Comparison of ENCODE assay signal across 17 cellular contexts in the genomic region with DNA sequence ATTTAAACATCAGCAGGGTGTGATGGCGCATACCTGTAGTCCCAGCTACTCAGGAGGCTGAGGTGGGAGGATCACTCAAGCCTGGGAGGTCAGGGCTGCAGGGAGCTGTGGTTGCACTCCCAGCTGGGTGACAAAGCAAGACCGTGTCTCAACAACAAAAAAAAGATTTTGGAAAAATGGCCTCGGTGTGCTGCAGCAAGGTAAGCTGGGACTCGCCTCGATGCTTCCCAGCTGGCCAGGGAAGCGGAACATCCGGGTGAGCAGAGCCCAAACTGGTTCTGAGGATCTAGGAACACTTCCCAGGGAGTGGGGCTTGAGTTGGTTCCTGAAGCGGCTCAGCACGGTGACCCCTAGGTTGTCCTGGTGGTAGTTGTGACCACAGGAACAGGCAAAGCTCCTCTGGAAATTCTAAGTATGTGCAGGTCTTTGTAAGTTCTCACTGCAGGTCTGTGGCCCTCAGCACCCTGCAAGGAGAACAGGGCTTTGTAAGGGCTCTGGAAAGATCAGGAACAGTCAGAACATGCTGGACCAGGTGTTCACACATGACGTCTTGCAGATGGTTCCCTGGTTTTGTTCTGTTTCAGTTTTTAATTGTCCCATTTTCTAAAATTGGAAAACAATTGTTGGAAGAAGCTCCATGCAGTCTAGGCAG. TPM values are rescaled to one million over a fixed set of nuclear protein-coding genes. Genes with fewer than 3 reads are reported as not detected.
A peak's percentile ranks its signal among the peaks of the same experiment; 100 is the strongest.
DNase-seq lines count a peak whose midpoint lies in the region; ATAC-seq and TF ChIP-seq lines count a peak whose summit lies in the region.
"Had no signal": no experiment of that assay in that cellular context is flagged by ENCODE, and none has a peak within 500 bp of the region (broad histone marks: within the 10 kb centered on the region; RNA-seq: fewer than 3 reads in every experiment).

No MANE protein-coding gene starts in this region.

- no peak overlapping the region for H3K27ac ChIP-seq in CD4-positive, alpha-beta memory T cell (ENCODE audit: low read depth, low read length)
- H3K27ac ChIP-seq in neutrophil: peak overlapping the region; percentile 31
- H3K27ac ChIP-seq: gastroesophageal sphincter, SJSA1, thyroid gland had no signal

- DNase-seq in CD4-positive, alpha-beta memory T cell: peak in 1 of 5 donors; percentile 6
- DNase-seq in GM10248 (ENCODE audit: extremely low spot score) (peak; percentile 6), SHP77 (lab: John Stamatoyannopoulos, UW) (no peak), COLO668 (lab: John Stamatoyannopoulos, UW; ENCODE audit: unreplicated experiment) (no peak)
- DNase-seq in central memory CD8-positive, alpha-beta T cell (ENCODE audit: low spot score in 2 of 2): no peak
- DNase-seq: activated CD8-positive, alpha-beta T cell treated with anti-CD3 and anti-CD28 coated beads, Interleukin-2, amount 10 ng/mL, durations not matched to agents 7 days and 5 days; erythroblast; H9; NCI-H1417 treated with DMSO at 0.1 percent for 48 hours; NCI-H748 treated with DMSO at 0.1 percent for 48 hours; thyroid gland had no signal

- H3K9me3 Mint-ChIP-seq in CD4-positive, alpha-beta memory T cell: no peaks in the 10 kb centered on the region
- no peaks in the 10 kb centered on the region for H3K9me3 Mint-ChIP-seq in central memory CD8-positive, alpha-beta T cell
- H3K9me3 Mint-ChIP-seq: activated T-helper 1 cell treated with anti-CD3 and anti-CD28 coated beads, Interleukin-12 subunit alpha, Interleukin-12 subunit beta, Interleukin-2, Interleukin-4 antibody, amounts not matched to agents 30 ng/mL and 10 ng/mL and 1 ng/mL, durations not matched to agents 14 hours and 24 hours and 36 hours; H9 had no signal

- CTCF ChIA-PET in CD4-positive, alpha-beta memory T cell (lab: Charles Lee; ENCODE audit: partially characterized antibody): interaction anchor here (1.2 kb wide), 2 partner anchors 122 to 145 kb away, joined by 3 to 4 read pairs; no protein-coding TSS in a partner anchor
- CTCF ChIA-PET in GM10248 (lab: Yijun Ruan, JAX): interaction anchor here (0.7 to 1.5 kb wide), 5 partner anchors 9 to 93 kb away, joined by 3 to 4 read pairs (median 3); partner anchors contain the start of gene PPIA

- peak overlapping the region; percentile 64 to 82 (median 74) for H3K27ac Mint-ChIP-seq in CD4-positive, alpha-beta memory T cell
- H3K27ac Mint-ChIP-seq in central memory CD8-positive, alpha-beta T cell (ENCODE audit: low read depth): peak overlapping the region; percentile 63
- H3K27ac Mint-ChIP-seq: activated CD8-positive, alpha-beta T cell treated with anti-CD3 and anti-CD28 coated beads, Interleukin-2, amount 10 ng/mL, durations not matched to agents 7 days and 5 days; activated T-helper 1 cell treated with anti-CD3 and anti-CD28 coated beads, Interleukin-12 subunit alpha, Interleukin-12 subunit beta, Interleukin-2, Interleukin-4 antibody, amounts not matched to agents 30 ng/mL and 10 ng/mL and 1 ng/mL, durations not matched to agents 14 hours and 24 hours and 36 hours had no signal

- H3K4me1 ChIP-seq in CD4-positive, alpha-beta memory T cell (ENCODE audit: insufficient read depth, low read length): peaks cover 13% of the 10 kb centered on the region
- peaks cover 0 to 7% of the 10 kb centered on the region in 2 experiments for H3K4me1 ChIP-seq in neutrophil (ENCODE audit: control insufficient read depth in 1 of 2, insufficient read depth in 1 of 2, low read depth in 1 of 2, low read length in 1 of 2)
- H3K4me1 ChIP-seq: gastroesophageal sphincter, SJSA1 had no signal

- H3K4me3 Mint-ChIP-seq in CD4-positive, alpha-beta memory T cell: peak overlapping the region in 1 of 8 donors; percentile 15
- no peak overlapping the region for H3K4me3 Mint-ChIP-seq in central memory CD8-positive, alpha-beta T cell
- H3K4me3 Mint-ChIP-seq: activated CD8-positive, alpha-beta T cell treated with anti-CD3 and anti-CD28 coated beads, Interleukin-2, amount 10 ng/mL, durations not matched to agents 7 days and 5 days; activated T-helper 1 cell treated with anti-CD3 and anti-CD28 coated beads, Interleukin-12 subunit alpha, Interleukin-12 subunit beta, Interleukin-2, Interleukin-4 antibody, amounts not matched to agents 30 ng/mL and 10 ng/mL and 1 ng/mL, durations not matched to agents 14 hours and 24 hours and 36 hours; H9 had no signal

- TF ChIP-seq CTCF in GM10248 (IDR thresholded peaks at IDR 0.05; ENCODE audit: control extremely low read depth, extremely low read depth, low read depth, missing control alignments) (no peak), neutrophil (IDR thresholded peaks at IDR 0.05) (no peak)

- no peaks in the 10 kb centered on the region for H3K27me3 Mint-ChIP-seq in CD4-positive, alpha-beta memory T cell
- no peaks in the 10 kb centered on the region for H3K27me3 Mint-ChIP-seq in central memory CD8-positive, alpha-beta T cell

- no peak for ATAC-seq in central memory CD8-positive, alpha-beta T cell (replicated peaks; ENCODE audit: extremely low read depth, poor library complexity, severe bottlenecking)
- ATAC-seq in GM19324 (IDR thresholded peaks at IDR 0.05; ENCODE audit: low FRiP score, unreplicated experiment): no peak
- ATAC-seq: activated CD4-positive, CD25-positive, alpha-beta regulatory T cell treated with anti-CD3 and anti-CD28 coated beads, Interleukin-2, amount 50 U/mL, for 24 hours; activated CD8-positive, alpha-beta T cell treated with anti-CD3 and anti-CD28 coated beads, Interleukin-2, amount 10 ng/mL, durations not matched to agents 7 days and 5 days; gastroesophageal sphincter had no signal

- POLR2A ChIA-PET in CD4-positive, alpha-beta memory T cell (lab: Charles Lee; ENCODE audit: partially characterized antibody): interaction anchor here (0.6 kb wide), 1 partner anchor 136 kb away, joined by 3 read pairs; no protein-coding TSS in a partner anchor
- POLR2A ChIA-PET in GM10248 (lab: Yijun Ruan, JAX): no interaction called here

- H3K27me3 ChIP-seq in CD4-positive, alpha-beta memory T cell (ENCODE audit: insufficient read depth, low read length): no peaks in the 10 kb centered on the region
- no peaks in the 10 kb centered on the region for H3K27me3 ChIP-seq in neutrophil
- H3K27me3 ChIP-seq: gastroesophageal sphincter, SJSA1, thyroid gland had no signal

- H3K36me3 ChIP-seq in CD4-positive, alpha-beta memory T cell (ENCODE audit: insufficient read depth, low read length): peaks cover 26% of the 10 kb centered on the region
- H3K36me3 ChIP-seq in neutrophil: peaks cover 58% of the 10 kb centered on the region

- H3K9me3 ChIP-seq in CD4-positive, alpha-beta memory T cell (ENCODE audit: control insufficient read depth in 1 of 2, low read length in 2 of 2): no peaks in the 10 kb centered on the region
- H3K9me3 ChIP-seq in neutrophil: no peaks in the 10 kb centered on the region
- H3K9me3 ChIP-seq: gastroesophageal sphincter, SJSA1, thyroid gland had no signal

- peaks cover 10 to 29% (median 17%) of the 10 kb centered on the region in 4 donors for H3K4me1 Mint-ChIP-seq in CD4-positive, alpha-beta memory T cell
- peaks cover 11% of the 10 kb centered on the region for H3K4me1 Mint-ChIP-seq in central memory CD8-positive, alpha-beta T cell

- no peak overlapping the region for H3K4me3 ChIP-seq in CD4-positive, alpha-beta memory T cell (ENCODE audit: low read length in 2 of 2)
- no peak overlapping the region for H3K4me3 ChIP-seq in neutrophil (ENCODE audit: low read depth in 1 of 2, low read length in 1 of 2)
- H3K4me3 ChIP-seq: gastroesophageal sphincter, SJSA1, thyroid gland had no signal

- peaks cover 19 to 35% of the 10 kb centered on the region in 2 donors for H3K36me3 Mint-ChIP-seq in CD4-positive, alpha-beta memory T cell
- peaks cover 15% of the 10 kb centered on the region for H3K36me3 Mint-ChIP-seq in central memory CD8-positive, alpha-beta T cell (ENCODE audit: insufficient read depth)

- intact Hi-C loops in CD4-positive, alpha-beta memory T cell (cut with micrococcal nuclease): loop anchor here (10.0 kb wide), 1 partner anchor 85 kb away; the partner anchor contains the start of gene PPIA

RNA-seq across cellular contexts. Expression of gene ZMIZ2, which starts 38.6 kb away (rescaled TPM):
- 100 to 1,000 TPM; 169 to 170 TPM for total RNA-seq in CD4-positive, alpha-beta memory T cell
- 10 to 100 TPM in 1 of 2 donors, 1 to 10 TPM in 1; 1.1 to 12.1 TPM for polyA plus RNA-seq in CD4-positive, alpha-beta memory T cell
